8 cellular contexts compared by ENCODE assay signal in genomic region chr6:170306324-170307079, GRCh38. TPM values are rescaled to one million over a fixed set of nuclear protein-coding genes. Genes with fewer than 3 reads are reported as not detected.
DNase-seq lines count a peak whose midpoint lies in the region; ATAC-seq and TF ChIP-seq lines count a peak whose summit lies in the region.

Gene FAM120B, plus strand, starts transcription at chr6:170306758. Its CDS starts 10,633 bp downstream, at chr6:170317391.

- DNase-seq in NCI-H1105 (lab: John Stamatoyannopoulos, UW) (peak; percentile 99), SKM-1 (lab: John Stamatoyannopoulos, UW; ENCODE audit: unreplicated experiment) (peak; percentile 81), glomerular endothelial cell (ENCODE audit: extremely low read depth, low read depth, low spot score) (peak; percentile 56), osteoblast (ENCODE audit: insufficient read length, low spot score, missing footprints) (peak; percentile 99), testis (peak; percentile 98)
- peak; percentile 92 to 98 for DNase-seq in activated naive CD4-positive, alpha-beta T cell treated with anti-CD3 and anti-CD28 coated beads, Interleukin-2, amount 50 U/mL, for 72 hours (ENCODE audit: low spot score in 2 of 2)

- H3K4me1 ChIP-seq in osteoblast (ENCODE audit: insufficient read depth, low read length) (peaks cover 23% of the 10 kb centered on the region), testis (peaks cover 15% of the 10 kb centered on the region)

- H2AFZ ChIP-seq in osteoblast (ENCODE audit: low read length) = peak within 1 kb of the TSS; percentile 94

- intact Hi-C loops in testis (cut with DNase I; ENCODE audit: low total_unique reads) = no loop called here

- TF ChIP-seq CTCF in osteoblast (IDR thresholded peaks at IDR 0.05; ENCODE audit: extremely low read depth, low read depth, low read length) (no peak), testis (IDR thresholded peaks at IDR 0.05) (peak in 1 of 3 experiments; percentile 0)

- H3K27ac ChIP-seq in osteoblast (ENCODE audit: low read depth, low read length) (peak within 1 kb of the TSS; percentile 95), testis (peak within 1 kb of the TSS; percentile 87 to 89)

- peaks cover 32% of the 10 kb centered on the region for H4K20me1 ChIP-seq in osteoblast (ENCODE audit: insufficient read depth, low read length)

- WGBS in testis, 2 donors = 0% methylated on average over 5 to 91 of the region's 97 CpGs

- H3K9me3 ChIP-seq in osteoblast (ENCODE audit: low read depth, low read length) (no peaks in the 10 kb centered on the region), testis (no peaks in the 10 kb centered on the region)

- H3K27me3 ChIP-seq in osteoblast (ENCODE audit: insufficient read depth, low read length) (no peaks in the 10 kb centered on the region), testis (no peaks in the 10 kb centered on the region)

- peak within 1 kb of the TSS; percentile 97 to 99 for H3K27ac Mint-ChIP-seq in activated naive CD4-positive, alpha-beta T cell treated with anti-CD3 and anti-CD28 coated beads, Interleukin-2, amount 50 U/mL, for 72 hours

- ATAC-seq in HG02642 (IDR thresholded peaks at IDR 0.05; ENCODE audit: poor library complexity, unreplicated experiment) = peak; percentile 99
- ATAC-seq in activated naive CD4-positive, alpha-beta T cell treated with anti-CD3 and anti-CD28 coated beads, Interleukin-2, amount 50 U/mL, for 72 hours = peak; percentile 96

- H3K36me3 ChIP-seq in osteoblast (ENCODE audit: insufficient read depth, low read length) (no peaks in the 10 kb centered on the region), testis (ENCODE audit: low read depth, missing control alignments) (no peaks in the 10 kb centered on the region)

- H3K4me2 ChIP-seq in osteoblast (ENCODE audit: insufficient read depth, low read length) = peak within 1 kb of the TSS; percentile 93

- H3K4me3 ChIP-seq in osteoblast (ENCODE audit: insufficient read depth, low read length) = peak within 1 kb of the TSS; percentile 99
- peak within 1 kb of the TSS; percentile 92 to 100 for H3K4me3 ChIP-seq in testis

- TF ChIP-seq POLR2A in GM10847 (IDR thresholded peaks at IDR 0.05; ENCODE audit: extremely low read depth, insufficient read length) (peak; percentile 97), testis (IDR thresholded peaks at IDR 0.05) (peak; percentile 39)

- H3K79me2 ChIP-seq in osteoblast (ENCODE audit: insufficient read depth, low read length) = peaks cover 58% of the 10 kb centered on the region

- H3K36me3 Mint-ChIP-seq in activated naive CD4-positive, alpha-beta T cell treated with anti-CD3 and anti-CD28 coated beads, Interleukin-2, amount 50 U/mL, for 72 hours = peaks cover 14 to 26% of the 10 kb centered on the region in 2 donors

- H3K9me3 Mint-ChIP-seq in activated naive CD4-positive, alpha-beta T cell treated with anti-CD3 and anti-CD28 coated beads, Interleukin-2, amount 50 U/mL, for 72 hours = peaks cover 4 to 5% of the 10 kb centered on the region in 2 donors

RNA-seq across cellular contexts. Expression of gene FAM120B, which starts in this region (rescaled TPM):
- total RNA-seq in activated naive CD4-positive, alpha-beta T cell treated with anti-CD3 and anti-CD28 coated beads, Interleukin-2, amount 50 U/mL, for 72 hours = 10 to 100 TPM; 14.1 to 25.9 TPM
- total RNA-seq in glomerular endothelial cell (25.1 and 33.8 TPM in 2 replicates), osteoblast (13.4 and 17.1 TPM in 2 replicates), testis (10 to 100 TPM; 40.6 to 62.2 TPM)
- 33.8 TPM for polyA plus RNA-seq in testis (ENCODE audit: insufficient read depth, low read depth, low replicate concordance)

Comparison
In these comparisons a context has a peak if more than half of its experiments do, and no peak if none do; other contexts are left out.
1. Peak in every context shown above with its lines: DNase-seq, ATAC-seq, H3K4me3 ChIP-seq and H3K27ac ChIP-seq.